Comparison of ENCODE assay signal across 12 cellular contexts in genomic region chr1:44068442-44068861, GRCh38. TPM values are rescaled to one million over a fixed set of nuclear protein-coding genes. Genes with fewer than 3 reads are reported as not detected.
A peak's percentile ranks its signal among the peaks of the same experiment; 100 is the strongest.
DNase-seq lines count a peak whose midpoint lies in the region; ATAC-seq, FAIRE-seq and TF ChIP-seq lines count a peak whose summit lies in the region.
"Had no signal": no experiment of that assay in that cellular context is flagged by ENCODE, and none has a peak within 500 bp of the region (broad histone marks: within the 10 kb centered on the region; RNA-seq: fewer than 3 reads in every experiment).

No MANE protein-coding gene starts in this region.

- H3K36me3 ChIP-seq in left ventricle myocardium inferior = no peaks in the 10 kb centered on the region
- H3K36me3 ChIP-seq in left lung = no peaks in the 10 kb centered on the region
- no peaks in the 10 kb centered on the region for H3K36me3 ChIP-seq in BE2C
- H3K36me3 ChIP-seq: SJCRH30 had no signal

- ATAC-seq in Right ventricle myocardium superior (ENCODE audit: poor library complexity) (peak; percentile 54), left lung (peak; percentile 61), HG03469 (IDR thresholded peaks at IDR 0.05; ENCODE audit: unreplicated experiment) (no peak)

- TF ChIP-seq CTCF in left ventricle myocardium inferior (IDR thresholded peaks at IDR 0.05; ENCODE audit: borderline replicate concordance) = no peak
- no peak for TF ChIP-seq CTCF in left lung (IDR thresholded peaks at IDR 0.05)
- TF ChIP-seq CTCF in BE2C (IDR thresholded peaks at IDR 0.05; ENCODE audit: low read depth, low read length) = no peak

- H3K27me3 ChIP-seq in left ventricle myocardium inferior (ENCODE audit: low read depth) (peaks cover 4% of the 10 kb centered on the region), left lung (no peaks in the 10 kb centered on the region), BE2C (no peaks in the 10 kb centered on the region)

- intact Hi-C loops in Right ventricle myocardium superior (cut with DNase I) = no loop called here
- intact Hi-C loops in left ventricle myocardium inferior (cut with micrococcal nuclease) = no loop called here
- intact Hi-C loops in left lung (cut with DNase I) = no loop called here

- no peak overlapping the region for H3K27ac ChIP-seq in left ventricle myocardium inferior (replicated peaks)
- peak overlapping the region in 1 of 2 donors; percentile 81 for H3K27ac ChIP-seq in left lung
- H3K27ac ChIP-seq: SJCRH30 had no signal

- no peaks in the 10 kb centered on the region for H3K4me1 ChIP-seq in left ventricle myocardium inferior
- H3K4me1 ChIP-seq in left lung = peaks cover 0 to 53% of the 10 kb centered on the region in 2 donors
- H3K4me1 ChIP-seq in BE2C = no peaks in the 10 kb centered on the region

- H3K4me3 ChIP-seq in left ventricle myocardium inferior (no peak overlapping the region), left lung (no peak overlapping the region), BE2C (ENCODE audit: low read depth, low read length) (no peak overlapping the region)
- H3K4me3 ChIP-seq: SJCRH30 had no signal

- H3K9me3 ChIP-seq in left ventricle myocardium inferior (replicated peaks) (no peaks in the 10 kb centered on the region), left lung (no peaks in the 10 kb centered on the region), BE2C (no peaks in the 10 kb centered on the region)

- FAIRE-seq in urothelium cell line (lab: Jason Lieb, UNC) = peak; percentile 23
- FAIRE-seq: A204.1, endometrium had no signal

- no peak for DNase-seq in Right ventricle myocardium superior
- DNase-seq in left ventricle myocardium inferior = no peak
- peak; percentile 82 for DNase-seq in SIG-M5 treated with dmso at 0.1 percent for 504 hours (lab: John Stamatoyannopoulos, UW; ENCODE audit: unreplicated experiment)
- DNase-seq in left lung = no peak
- DNase-seq in urothelium cell line (ENCODE audit: low spot score) = no peak
- DNase-seq in BE2C = no peak
- no peak for DNase-seq in effector CD8-positive, alpha-beta T cell (lab: John Stamatoyannopoulos, UW)
- DNase-seq: SJCRH30 had no signal

RNA-seq across cellular contexts. Expression of gene SLC6A9, which starts 37.2 kb away (rescaled TPM):
- total RNA-seq in Right ventricle myocardium superior = 0.78 TPM
- 1.2 TPM for total RNA-seq in left ventricle myocardium inferior
- 10 to 100 TPM; 12.4 to 28.5 TPM for total RNA-seq in left lung
- 11.2 TPM for polyA plus RNA-seq in BE2C (2012; ENCODE audit: insufficient read depth, insufficient read length, low read depth)

RNA-seq across cellular contexts. Expression of gene KLF17, which starts 50.2 kb away (rescaled TPM):
- total RNA-seq in Right ventricle myocardium superior (not detected), left ventricle myocardium inferior (not detected), left lung (under 1 TPM; 0.26 to 0.29 TPM)
- polyA plus RNA-seq in BE2C (2012; ENCODE audit: insufficient read depth, insufficient read length, low read depth) = not detected
- total RNA-seq: SJCRH30 had no signal
- polyA plus RNA-seq: neural cell had no signal
